ENCODE assay signal across 1 cellular context in the genomic region with DNA sequence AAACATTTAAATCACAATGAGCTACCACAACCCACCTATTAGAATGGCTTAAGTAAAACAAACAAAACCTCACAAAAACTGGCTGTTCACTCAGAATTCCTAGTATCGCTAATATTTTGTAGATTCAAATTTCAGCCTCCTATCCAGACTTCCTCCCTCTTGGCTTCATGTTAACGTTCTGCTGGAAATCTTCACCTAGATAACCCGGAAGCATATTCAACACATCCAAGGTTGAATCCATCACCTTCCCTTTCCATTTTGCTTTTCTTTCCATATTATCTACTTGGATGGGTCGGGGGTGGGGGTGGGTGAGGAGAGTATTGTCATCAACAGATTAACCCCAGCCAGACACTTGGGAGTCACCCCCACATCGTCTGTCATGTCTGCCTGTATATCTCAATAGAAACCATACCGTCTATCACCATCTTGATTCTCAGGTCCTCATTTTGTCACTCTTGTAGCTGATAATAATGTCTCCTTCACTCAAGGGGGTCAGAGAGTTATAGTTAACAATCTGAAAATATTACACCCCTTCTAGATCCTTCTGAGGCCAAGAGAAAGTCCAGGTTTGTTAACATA.
TF ChIP-seq lines count a peak whose summit lies in the region.

No MANE protein-coding gene starts in this region.

TF ChIP-seq in K562, 482 proteins besides CTCF, POLR2A, EP300 and RAD21 (continued from another document):
- TF ChIP-seq, protein P1, sequence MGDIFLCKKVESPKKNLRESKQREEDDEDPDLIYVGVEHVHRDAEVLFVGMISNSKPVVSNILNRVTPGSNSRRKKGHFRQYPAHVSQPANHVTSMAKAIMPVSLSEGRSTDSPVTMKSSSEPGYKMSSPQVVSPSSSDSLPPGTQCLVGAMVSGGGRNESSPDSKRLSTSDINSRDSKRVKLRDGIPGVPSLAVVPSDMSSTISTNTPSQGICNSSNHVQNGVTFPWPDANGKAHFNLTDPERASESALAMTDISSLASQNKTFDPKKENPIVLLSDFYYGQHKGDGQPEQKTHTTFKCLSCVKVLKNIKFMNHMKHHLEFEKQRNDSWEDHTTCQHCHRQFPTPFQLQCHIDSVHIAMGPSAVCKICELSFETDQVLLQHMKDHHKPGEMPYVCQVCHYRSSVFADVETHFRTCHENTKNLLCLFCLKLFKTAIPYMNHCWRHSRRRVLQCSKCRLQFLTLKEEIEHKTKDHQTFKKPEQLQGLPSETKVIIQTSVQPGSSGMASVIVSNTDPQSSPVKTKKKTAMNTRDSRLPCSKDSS (IDR thresholded peaks at IDR 0.05; ENCODE audit: low read depth, partially characterized antibody): no peak
- peak; percentile 49 for TF ChIP-seq CBFA2T3 (IDR thresholded peaks at IDR 0.05)
- TF ChIP-seq, protein P2, sequence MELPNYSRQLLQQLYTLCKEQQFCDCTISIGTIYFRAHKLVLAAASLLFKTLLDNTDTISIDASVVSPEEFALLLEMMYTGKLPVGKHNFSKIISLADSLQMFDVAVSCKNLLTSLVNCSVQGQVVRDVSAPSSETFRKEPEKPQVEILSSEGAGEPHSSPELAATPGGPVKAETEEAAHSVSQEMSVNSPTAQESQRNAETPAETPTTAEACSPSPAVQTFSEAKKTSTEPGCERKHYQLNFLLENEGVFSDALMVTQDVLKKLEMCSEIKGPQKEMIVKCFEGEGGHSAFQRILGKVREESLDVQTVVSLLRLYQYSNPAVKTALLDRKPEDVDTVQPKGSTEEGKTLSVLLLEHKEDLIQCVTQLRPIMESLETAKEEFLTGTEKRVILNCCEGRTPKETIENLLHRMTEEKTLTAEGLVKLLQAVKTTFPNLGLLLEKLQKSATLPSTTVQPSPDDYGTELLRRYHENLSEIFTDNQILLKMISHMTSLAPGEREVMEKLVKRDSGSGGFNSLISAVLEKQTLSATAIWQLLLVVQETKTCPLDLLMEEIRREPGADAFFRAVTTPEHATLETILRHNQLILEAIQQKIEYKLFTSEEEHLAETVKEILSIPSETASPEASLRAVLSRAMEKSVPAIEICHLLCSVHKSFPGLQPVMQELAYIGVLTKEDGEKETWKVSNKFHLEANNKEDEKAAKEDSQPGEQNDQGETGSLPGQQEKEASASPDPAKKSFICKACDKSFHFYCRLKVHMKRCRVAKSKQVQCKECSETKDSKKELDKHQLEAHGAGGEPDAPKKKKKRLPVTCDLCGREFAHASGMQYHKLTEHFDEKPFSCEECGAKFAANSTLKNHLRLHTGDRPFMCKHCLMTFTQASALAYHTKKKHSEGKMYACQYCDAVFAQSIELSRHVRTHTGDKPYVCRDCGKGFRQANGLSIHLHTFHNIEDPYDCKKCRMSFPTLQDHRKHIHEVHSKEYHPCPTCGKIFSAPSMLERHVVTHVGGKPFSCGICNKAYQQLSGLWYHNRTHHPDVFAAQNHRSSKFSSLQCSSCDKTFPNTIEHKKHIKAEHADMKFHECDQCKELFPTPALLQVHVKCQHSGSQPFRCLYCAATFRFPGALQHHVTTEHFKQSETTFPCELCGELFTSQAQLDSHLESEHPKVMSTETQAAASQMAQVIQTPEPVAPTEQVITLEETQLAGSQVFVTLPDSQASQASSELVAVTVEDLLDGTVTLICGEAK (IDR thresholded peaks at IDR 0.05): peak; percentile 46; the same call in 1 of the 2 replicates
- TF ChIP-seq, protein P2 (CRISPR knock-in tag; IDR thresholded peaks at IDR 0.05): no peak
- TF ChIP-seq CHD4 (IDR thresholded peaks at IDR 0.05; ENCODE audit: insufficient read depth, insufficient replicate concordance, low read depth, low read length, poor library complexity, severe bottlenecking): no peak
- no peak for TF ChIP-seq NR4A1 (CRISPR knock-in tag; IDR thresholded peaks at IDR 0.05)
- TF ChIP-seq NR4A1 (tag; IDR thresholded peaks at IDR 0.05): 0 out of 2 replicates have a peak, but pooled peaks have one; percentile 46
- no peak; the same call in 1 of the 2 replicates for TF ChIP-seq NR2C2 (CRISPR knock-in tag; IDR thresholded peaks at IDR 0.05)
- peak; percentile 95 for TF ChIP-seq NR2C2 (tag; IDR thresholded peaks at IDR 0.05)
- no peak for TF ChIP-seq MEF2D (tag; conservative IDR thresholded peaks at IDR 0.05; ENCODE audit: low read depth)
- peak in 1 of 3 experiments; percentile 61 for TF ChIP-seq YY1 (IDR thresholded peaks at IDR 0.05; ENCODE audit: borderline replicate concordance in 1 of 3, control insufficient read depth in 1 of 3, extremely low read depth in 1 of 3, insufficient read depth in 3 of 3, insufficient read length in 1 of 3, insufficient replicate concordance in 2 of 3, low read depth in 1 of 3, low read length in 2 of 3)
- peak in 1 of 2 experiments; percentile 11; a peak in 1 of 4 replicates for TF ChIP-seq RCOR1 (IDR thresholded peaks at IDR 0.05; ENCODE audit: borderline replicate concordance in 1 of 2, low read depth in 2 of 2, low read length in 2 of 2)
- no peak for TF ChIP-seq ELF1 (tag; IDR thresholded peaks at IDR 0.05)
- peak; percentile 25; the same call in 1 of the 2 replicates for TF ChIP-seq EHMT2 (IDR thresholded peaks at IDR 0.05)
